ENCODE assay signal across 8 cellular contexts in genomic region chr7:150406311-150406564, GRCh38. TPM values are rescaled to one million over a fixed set of nuclear protein-coding genes. Genes with fewer than 3 reads are reported as not detected.
DNase-seq lines count a peak whose midpoint lies in the region; ATAC-seq and TF ChIP-seq lines count a peak whose summit lies in the region.

No MANE protein-coding gene starts in this region.

- WGBS in adrenal gland, 4 donors: 9 to 17% (median 17%) methylated on average over 2 of the region's 2 CpGs
- 0 to 13% methylated on average over 2 of the region's 2 CpGs for WGBS in thyroid gland, 2 donors

- H3K4me1 ChIP-seq in adrenal gland (replicated peaks in 1 of 2): peaks cover 17 to 31% of the 10 kb centered on the region in 2 donors
- peaks cover 6 to 26% of the 10 kb centered on the region in 2 donors for H3K4me1 ChIP-seq in left lung
- peaks cover 52 to 68% of the 10 kb centered on the region in 2 donors for H3K4me1 ChIP-seq in thyroid gland

- TF ChIP-seq CTCF in adrenal gland (IDR thresholded peaks at IDR 0.05) (no peak), left lung (IDR thresholded peaks at IDR 0.05) (no peak), thyroid gland (IDR thresholded peaks at IDR 0.05) (no peak), GM13977 (IDR thresholded peaks at IDR 0.05; ENCODE audit: extremely low read depth, insufficient read depth, missing control alignments) (no peak)

- intact Hi-C loops in adrenal gland (cut with DNase I) (no loop called here), left lung (cut with DNase I) (no loop called here), thyroid gland (cut with DNase I) (loop anchor here (5.0 kb wide), 1 partner anchor 34 kb away; no protein-coding TSS in a partner anchor)

- H3K9me3 ChIP-seq in adrenal gland (replicated peaks in 1 of 3): no peaks in the 10 kb centered on the region
- no peaks in the 10 kb centered on the region for H3K9me3 ChIP-seq in left lung
- no peaks in the 10 kb centered on the region for H3K9me3 ChIP-seq in thyroid gland

- H3K36me3 ChIP-seq in adrenal gland (replicated peaks in 1 of 2): no peaks in the 10 kb centered on the region
- H3K36me3 ChIP-seq in left lung: no peaks in the 10 kb centered on the region
- no peaks in the 10 kb centered on the region for H3K36me3 ChIP-seq in thyroid gland

- H3K4me3 ChIP-seq in adrenal gland (peak overlapping the region in 2 of 4 donors; percentile 44 to 73), left lung (peak overlapping the region in 1 of 2 donors; percentile 55), thyroid gland (replicated peaks in 1 of 3) (no peak overlapping the region)

- ATAC-seq in left lung: no peak
- ATAC-seq in GM21526 (IDR thresholded peaks at IDR 0.05; ENCODE audit: low FRiP score, unreplicated experiment): no peak

- H3K27ac ChIP-seq in adrenal gland (peak overlapping the region; percentile 85 to 97 (median 97)), left lung (peak overlapping the region; percentile 91), thyroid gland (peak overlapping the region; percentile 90 to 95 (median 94))

- TF ChIP-seq POLR2A in adrenal gland (IDR thresholded peaks at IDR 0.05) (no peak), thyroid gland (IDR thresholded peaks at IDR 0.05) (no peak)

- in situ Hi-C loops in GM13977 (cut with MboI; ENCODE audit: low pct_unique_long_range_greater_than_20kb, low sequenced_read_pairs, unreplicated experiment): no loop called here

- no peaks in the 10 kb centered on the region for H3K27me3 ChIP-seq in adrenal gland
- no peaks in the 10 kb centered on the region for H3K27me3 ChIP-seq in left lung
- H3K27me3 ChIP-seq in thyroid gland: no peaks in the 10 kb centered on the region

- peak; percentile 66 for DNase-seq in activated effector memory CD4-positive, alpha-beta T cell treated with anti-CD3 and anti-CD28 coated beads, Interleukin-2, amount 50 U/mL, for 16 hours
- DNase-seq in activated effector memory CD4-positive, alpha-beta T cell treated with Interleukin-2 at 50 U/mL for 16 hours: no peak
- DNase-seq in adrenal gland (peak in 2 of 7 donors; percentile 24 to 60), left lung (no peak), thyroid gland (peak; percentile 70 to 77), glomerular visceral epithelial cell (ENCODE audit: extremely low spot score) (no peak), GM13977 (ENCODE audit: low spot score) (no peak)

RNA-seq across cellular contexts. Expression of gene ZNF775, which starts 27.1 kb away (rescaled TPM):
- 10 to 100 TPM in 1 of 8 donors, 1 to 10 TPM in 7; 3.2 to 13.9 (median 7.5) TPM for total RNA-seq in adrenal gland
- polyA plus RNA-seq in adrenal gland: 1 to 10 TPM in 2 of 3 donors, under 1 TPM in 1; 0.26 to 6.0 (median 3.0) TPM
- 1 to 10 TPM; 5.2 to 5.6 TPM for total RNA-seq in left lung
- total RNA-seq in thyroid gland: 1 to 10 TPM; 4.3 to 7.5 (median 6.3) TPM

RNA-seq across cellular contexts. Expression of gene REPIN1, which starts 37.6 kb away (rescaled TPM):
- total RNA-seq in adrenal gland (100 to 1,000 TPM; 153 to 294 (median 214) TPM), left lung (100 to 1,000 TPM in 1 of 2 donors, 10 to 100 TPM in 1; 81.4 to 110 TPM), thyroid gland (100 to 1,000 TPM in 3 of 4 donors, 10 to 100 TPM in 1; 71.9 to 144 (median 123) TPM)
- 100 to 1,000 TPM in 1 of 3 donors, 10 to 100 TPM in 2; 69.0 to 140 (median 95.8) TPM for polyA plus RNA-seq in adrenal gland

RNA-seq across cellular contexts. Expression of gene GIMAP8, which starts 44.2 kb away (rescaled TPM):
- total RNA-seq in adrenal gland (10 to 100 TPM in 5 of 8 donors, 1 to 10 TPM in 3; 8.2 to 18.4 (median 11.6) TPM), left lung (10 to 100 TPM; 17.1 to 37.3 TPM), thyroid gland (10 to 100 TPM in 3 of 4 donors, 1 to 10 TPM in 1; 7.5 to 34.5 (median 20.0) TPM)
- polyA plus RNA-seq in adrenal gland: 1 to 10 TPM; 6.1 to 9.3 (median 6.8) TPM

Comparison
In these comparisons a context has a peak if more than half of its experiments do, and no peak if none do; other contexts are left out.
1. DNase-seq: peak in activated effector memory CD4-positive, alpha-beta T cell treated with anti-CD3 and anti-CD28 coated beads, Interleukin-2, amount 50 U/mL, for 16 hours (single experiment) and thyroid gland (2 of 2); none in activated effector memory CD4-positive, alpha-beta T cell treated with Interleukin-2 at 50 U/mL for 16 hours (single experiment), left lung (0 of 2), glomerular visceral epithelial cell (single experiment) and GM13977 (single experiment).
2. Peak in every context shown above with its lines, with median percentiles within 50 percentile points of each other: H3K27ac ChIP-seq.